Comparison of ENCODE assay signal across 8 cellular contexts in the genomic region with DNA sequence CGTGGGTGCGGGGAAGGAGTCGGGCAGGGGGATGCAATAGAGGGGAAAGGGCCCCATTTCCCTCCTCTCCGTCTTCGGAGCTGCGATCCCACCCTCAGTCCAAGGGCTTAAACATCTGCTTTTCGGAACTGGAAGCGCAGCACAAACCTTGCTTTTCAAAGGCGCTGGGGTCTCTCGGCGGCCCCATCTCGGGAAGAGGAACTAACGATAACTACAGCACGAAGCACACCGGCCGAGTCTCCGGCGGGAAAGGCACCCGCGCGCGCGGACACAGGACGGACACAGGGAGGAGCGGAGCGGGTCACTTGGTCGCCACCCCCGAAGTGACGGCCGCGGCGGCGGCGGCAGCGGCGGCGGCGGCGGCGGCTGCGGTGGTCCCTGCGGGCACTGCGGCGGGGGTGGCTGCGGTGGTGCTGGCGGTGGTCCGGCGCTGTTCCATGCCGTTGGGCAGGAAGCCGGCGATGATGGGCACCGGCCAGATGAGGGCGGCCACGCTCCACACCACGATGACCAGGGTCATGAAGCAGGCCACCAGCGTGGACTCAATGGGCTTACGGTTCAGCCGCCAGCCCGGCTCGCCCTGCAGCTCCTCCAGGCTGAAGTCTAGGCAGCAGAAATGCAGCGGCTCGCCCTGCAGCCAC. TPM values are rescaled to one million over a fixed set of nuclear protein-coding genes. Genes with fewer than 3 reads are reported as not detected.
DNase-seq lines count a peak whose midpoint lies in the region; ATAC-seq and TF ChIP-seq lines count a peak whose summit lies in the region.

No MANE protein-coding gene starts in this region.

- no peaks in the 10 kb centered on the region for H3K36me3 Mint-ChIP-seq in activated T-helper 1 cell treated with anti-CD3 and anti-CD28 coated beads, Interleukin-12 subunit alpha, Interleukin-12 subunit beta, Interleukin-2, Interleukin-4 antibody, amounts not matched to agents 30 ng/mL and 10 ng/mL and 1 ng/mL, durations not matched to agents 14 hours and 24 hours and 36 hours (ENCODE audit: low read depth)
- H3K36me3 Mint-ChIP-seq in natural killer cell treated with Interleukin-12 subunit alpha and Interleukin-12 subunit beta and Interleukin-15 and Interleukin-18, amount 100 ng/mL, for 72 hours = no peaks in the 10 kb centered on the region

- H3K4me3 Mint-ChIP-seq in activated T-helper 1 cell treated with anti-CD3 and anti-CD28 coated beads, Interleukin-12 subunit alpha, Interleukin-12 subunit beta, Interleukin-2, Interleukin-4 antibody, amounts not matched to agents 30 ng/mL and 10 ng/mL and 1 ng/mL, durations not matched to agents 14 hours and 24 hours and 36 hours = peak overlapping the region; percentile 79
- peak overlapping the region; percentile 87 for H3K4me3 Mint-ChIP-seq in natural killer cell treated with Interleukin-12 subunit alpha and Interleukin-12 subunit beta and Interleukin-15 and Interleukin-18, amount 100 ng/mL, for 72 hours

- H3K27ac Mint-ChIP-seq in activated T-helper 1 cell treated with anti-CD3 and anti-CD28 coated beads, Interleukin-12 subunit alpha, Interleukin-12 subunit beta, Interleukin-2, Interleukin-4 antibody, amounts not matched to agents 30 ng/mL and 10 ng/mL and 1 ng/mL, durations not matched to agents 14 hours and 24 hours and 36 hours = peak overlapping the region; percentile 80
- H3K27ac Mint-ChIP-seq in natural killer cell treated with Interleukin-12 subunit alpha and Interleukin-12 subunit beta and Interleukin-15 and Interleukin-18, amount 100 ng/mL, for 72 hours = no peak overlapping the region

- TF ChIP-seq CTCF in foreskin keratinocyte (conservative IDR thresholded peaks at IDR 0.05) = peak; percentile 69

- peaks cover 11% of the 10 kb centered on the region for H3K4me1 ChIP-seq in foreskin keratinocyte

- intact Hi-C loops in activated T-helper 1 cell treated with anti-CD3 and anti-CD28 coated beads, Interleukin-12 subunit alpha, Interleukin-12 subunit beta, Interleukin-2, Interleukin-4 antibody, amounts not matched to agents 30 ng/mL and 10 ng/mL and 1 ng/mL, durations not matched to agents 14 hours and 24 hours and 36 hours (cut with micrococcal nuclease) = loop anchor here (5.0 kb wide), 3 partner anchors 118 to 442 kb away; no protein-coding TSS in a partner anchor

- no peak overlapping the region for H3K27ac ChIP-seq in foreskin keratinocyte

- DNase-seq in activated effector memory CD4-positive, alpha-beta T cell treated with anti-CD3 and anti-CD28 coated beads, Interleukin-2, amount 50 U/mL, for 16 hours = peak; percentile 63
- no peak for DNase-seq in activated effector memory CD4-positive, alpha-beta T cell treated with Interleukin-2 at 50 U/mL for 16 hours
- DNase-seq in NCI-H460 (ENCODE audit: extremely low read depth, low read depth) = peak; percentile 67
- DNase-seq in activated T-helper 1 cell treated with anti-CD3 and anti-CD28 coated beads, Interleukin-12 subunit alpha, Interleukin-12 subunit beta, Interleukin-2, Interleukin-4 antibody, amounts not matched to agents 30 ng/mL and 10 ng/mL and 1 ng/mL, durations not matched to agents 14 hours and 24 hours and 36 hours (ENCODE audit: low spot score) = peak; percentile 4
- DNase-seq in foreskin keratinocyte = no peak
- DNase-seq in natural killer cell treated with Interleukin-12 subunit alpha and Interleukin-12 subunit beta and Interleukin-15 and Interleukin-18, amount 100 ng/mL, for 72 hours (ENCODE audit: low spot score) = no peak
- no peak for DNase-seq in T-helper 9 cell

- H3K27me3 Mint-ChIP-seq in activated T-helper 1 cell treated with anti-CD3 and anti-CD28 coated beads, Interleukin-12 subunit alpha, Interleukin-12 subunit beta, Interleukin-2, Interleukin-4 antibody, amounts not matched to agents 30 ng/mL and 10 ng/mL and 1 ng/mL, durations not matched to agents 14 hours and 24 hours and 36 hours (ENCODE audit: insufficient read depth) = peaks cover 75% of the 10 kb centered on the region
- H3K27me3 Mint-ChIP-seq in natural killer cell treated with Interleukin-12 subunit alpha and Interleukin-12 subunit beta and Interleukin-15 and Interleukin-18, amount 100 ng/mL, for 72 hours = peaks cover 44 to 70% of the 10 kb centered on the region in 2 donors

- peaks cover 17% of the 10 kb centered on the region for H3K4me1 Mint-ChIP-seq in activated T-helper 1 cell treated with anti-CD3 and anti-CD28 coated beads, Interleukin-12 subunit alpha, Interleukin-12 subunit beta, Interleukin-2, Interleukin-4 antibody, amounts not matched to agents 30 ng/mL and 10 ng/mL and 1 ng/mL, durations not matched to agents 14 hours and 24 hours and 36 hours (ENCODE audit: low read depth)
- H3K4me1 Mint-ChIP-seq in natural killer cell treated with Interleukin-12 subunit alpha and Interleukin-12 subunit beta and Interleukin-15 and Interleukin-18, amount 100 ng/mL, for 72 hours (ENCODE audit: low read depth in 2 of 2) = peaks cover 2 to 8% of the 10 kb centered on the region in 2 donors

- ATAC-seq in HG02642 (IDR thresholded peaks at IDR 0.05; ENCODE audit: poor library complexity, unreplicated experiment) = peak; percentile 26
- ATAC-seq in foreskin keratinocyte = peak; percentile 6
- peak; percentile 62 to 68 for ATAC-seq in natural killer cell treated with Interleukin-12 subunit alpha and Interleukin-12 subunit beta and Interleukin-15 and Interleukin-18, amount 100 ng/mL, for 72 hours

- H3K9me3 Mint-ChIP-seq in activated T-helper 1 cell treated with anti-CD3 and anti-CD28 coated beads, Interleukin-12 subunit alpha, Interleukin-12 subunit beta, Interleukin-2, Interleukin-4 antibody, amounts not matched to agents 30 ng/mL and 10 ng/mL and 1 ng/mL, durations not matched to agents 14 hours and 24 hours and 36 hours = no peaks in the 10 kb centered on the region
- no peaks in the 10 kb centered on the region for H3K9me3 Mint-ChIP-seq in natural killer cell treated with Interleukin-12 subunit alpha and Interleukin-12 subunit beta and Interleukin-15 and Interleukin-18, amount 100 ng/mL, for 72 hours

- H3K27me3 ChIP-seq in foreskin keratinocyte = peaks cover 13% of the 10 kb centered on the region

RNA-seq across cellular contexts. Expression of a gene that starts 1.1 kb away (rescaled TPM):
- total RNA-seq in NCI-H460 (2014; rRNA removed; shearing (Covaris generic)) = 22.1 and 27.1 TPM in 2 replicates
- polyA plus RNA-seq in NCI-H460 (2014; cell fraction: nucleus; rRNA removed) = 3.3 and 6.7 TPM in 2 replicates
- 0.26 and 0.61 TPM in 2 replicates for total RNA-seq in activated T-helper 1 cell treated with anti-CD3 and anti-CD28 coated beads, Interleukin-12 subunit alpha, Interleukin-12 subunit beta, Interleukin-2, Interleukin-4 antibody, amounts not matched to agents 30 ng/mL and 10 ng/mL and 1 ng/mL, durations not matched to agents 14 hours and 24 hours and 36 hours
- total RNA-seq in foreskin keratinocyte = 3.4 and 3.5 TPM in 2 replicates
- polyA plus RNA-seq in foreskin keratinocyte = 5.6 and 5.8 TPM in 2 replicates
- total RNA-seq in natural killer cell treated with Interleukin-12 subunit alpha and Interleukin-12 subunit beta and Interleukin-15 and Interleukin-18, amount 100 ng/mL, for 72 hours = 1 to 10 TPM in 1 of 2 donors, under 1 TPM in 1; 0.56 to 2.5 TPM

Comparison
In these comparisons a context has a peak if more than half of its experiments do, and no peak if none do; other contexts are left out.
1. DNase-seq: peak in activated effector memory CD4-positive, alpha-beta T cell treated with anti-CD3 and anti-CD28 coated beads, Interleukin-2, amount 50 U/mL, for 16 hours (single experiment), NCI-H460 (single experiment) and activated T-helper 1 cell treated with anti-CD3 and anti-CD28 coated beads, Interleukin-12 subunit alpha, Interleukin-12 subunit beta, Interleukin-2, Interleukin-4 antibody, amounts not matched to agents 30 ng/mL and 10 ng/mL and 1 ng/mL, durations not matched to agents 14 hours and 24 hours and 36 hours (single experiment); none in activated effector memory CD4-positive, alpha-beta T cell treated with Interleukin-2 at 50 U/mL for 16 hours (single experiment), foreskin keratinocyte (0 of 2), natural killer cell treated with Interleukin-12 subunit alpha and Interleukin-12 subunit beta and Interleukin-15 and Interleukin-18, amount 100 ng/mL, for 72 hours (single experiment) and T-helper 9 cell (single experiment).
2. ATAC-seq: peak in every context shown above with its lines; median percentile 65 in natural killer cell treated with Interleukin-12 subunit alpha and Interleukin-12 subunit beta and Interleukin-15 and Interleukin-18, amount 100 ng/mL, for 72 hours; 26 in HG02642; 6 in foreskin keratinocyte.